ENCODE assay signal across 29 cellular contexts in the genomic region with DNA sequence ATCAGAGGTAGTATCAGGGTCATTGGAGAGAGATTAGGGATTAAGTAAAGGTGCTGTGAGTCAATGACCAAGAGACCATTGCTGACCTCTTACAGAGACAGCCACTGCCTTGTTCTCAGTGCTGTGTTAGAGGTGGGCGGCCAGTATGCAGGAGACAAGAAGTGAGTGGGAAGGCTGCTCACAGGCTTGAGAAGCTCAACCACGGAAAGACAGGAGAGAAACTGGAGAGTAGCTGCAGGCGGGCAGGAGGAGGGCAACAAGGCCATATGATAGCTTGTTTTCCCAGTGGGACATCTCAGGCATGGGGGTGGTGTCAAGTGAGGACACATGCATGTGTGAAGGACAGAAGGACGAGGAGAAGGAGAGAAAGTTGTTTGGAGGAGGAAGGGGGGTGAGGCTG.
"Had no signal": no experiment of that assay in that cellular context is flagged by ENCODE, and none has a peak within 500 bp of the region (broad histone marks: within the 10 kb centered on the region; RNA-seq: fewer than 3 reads in every experiment).

No MANE protein-coding gene starts in this region.

- H3K9me3 ChIP-seq: MG63, Peyer's patch, SJCRH30, SK-N-SH had no signal

- DNase-seq: activated CD4-positive, alpha-beta memory T cell treated with anti-CD3 and anti-CD28 coated beads, Interleukin-2, amount 10 ng/mL, durations not matched to agents 7 days and 5 days; activated CD4-positive, alpha-beta T cell treated with anti-CD3 and anti-CD28 coated beads for 36 hours; activated CD4-positive, alpha-beta T cell treated with anti-CD3 and anti-CD28 coated beads, Interleukin-2, amount 50 U/mL, for 1 hour; activated gamma-delta T cell treated with Interleukin-2 at 50 U/mL for 16 hours; activated naive CD4-positive, alpha-beta T cell treated with anti-CD3 and anti-CD28 coated beads, Interleukin-2, amount 10 ng/mL, durations not matched to agents 7 days and 5 days; activated naive CD8-positive, alpha-beta T cell treated with anti-CD3 and anti-CD28 coated beads for 36 hours; activated T-cell treated with anti-CD3 and anti-CD28 coated beads for 4 hours; activated T-cell treated with anti-CD3 and anti-CD28 coated beads, Interleukin-2, amount 50 U/mL, for 48 hours; anterior cingulate cortex; cerebellar nuclear complex; MG63; MV-4-11; NCI-H1092 treated with DMSO at 0.1 percent for 48 hours; NCI-H1417 treated with DMSO at 0.1 percent for 48 hours; NCI-H1694; NCI-H2029 treated with DMSO at 0.1 percent for 48 hours; NCI-H345; NCI-H510A treated with DMSO at 0.1 percent for 48 hours; NCI-H69; NK-92 treated with Interleukin-12 subunit alpha and Interleukin-12 subunit beta, amount 100 ng/mL, for 24 hours; Peyer's patch; Right ventricle myocardium superior; SJCRH30; SK-N-SH; T-helper 1 cell; WERI-Rb-1 had no signal

- H3K4me3 ChIP-seq: MG63, Peyer's patch, SJCRH30 had no signal

- H3K27me3 ChIP-seq: MG63, Peyer's patch, SJCRH30 had no signal

- H3K4me1 Mint-ChIP-seq: activated CD4-positive, alpha-beta memory T cell treated with anti-CD3 and anti-CD28 coated beads, Interleukin-2, amount 10 ng/mL, durations not matched to agents 7 days and 5 days; activated CD4-positive, alpha-beta T cell treated with anti-CD3 and anti-CD28 coated beads for 36 hours; activated naive CD4-positive, alpha-beta T cell treated with anti-CD3 and anti-CD28 coated beads, Interleukin-2, amount 10 ng/mL, durations not matched to agents 7 days and 5 days; activated naive CD8-positive, alpha-beta T cell treated with anti-CD3 and anti-CD28 coated beads for 36 hours had no signal

- H3K36me3 ChIP-seq: MG63, Peyer's patch, SJCRH30, WERI-Rb-1 had no signal

- H3K4me2 ChIP-seq: SK-N-SH had no signal

- H3K9me2 ChIP-seq: SK-N-SH had no signal

- H3K36me3 Mint-ChIP-seq: activated naive CD4-positive, alpha-beta T cell treated with anti-CD3 and anti-CD28 coated beads, Interleukin-2, amount 10 ng/mL, durations not matched to agents 7 days and 5 days; activated naive CD8-positive, alpha-beta T cell treated with anti-CD3 and anti-CD28 coated beads for 36 hours had no signal

- H3K9ac ChIP-seq: SK-N-SH had no signal

- H3K27ac ChIP-seq: Peyer's patch, RWPE1, SJCRH30, WERI-Rb-1 had no signal

- H3K9me3 Mint-ChIP-seq: activated CD4-positive, alpha-beta memory T cell treated with anti-CD3 and anti-CD28 coated beads, Interleukin-2, amount 10 ng/mL, durations not matched to agents 7 days and 5 days; activated naive CD4-positive, alpha-beta T cell treated with anti-CD3 and anti-CD28 coated beads, Interleukin-2, amount 10 ng/mL, durations not matched to agents 7 days and 5 days; activated naive CD8-positive, alpha-beta T cell treated with anti-CD3 and anti-CD28 coated beads for 36 hours; activated T-helper 2 cell treated with anti-CD3 and anti-CD28 coated beads, Interferon-gamma antibody, Interleukin-2, Interleukin-4, amounts not matched to agents 10 μg/mL and 5 μg/mL and 100 μg/mL, durations not matched to agents 14 hours and 24 hours and 36 hours had no signal

- H3K4me1 ChIP-seq: Peyer's patch, SJCRH30 had no signal

- FAIRE-seq: colon had no signal

- H3K27me3 Mint-ChIP-seq: activated CD4-positive, alpha-beta memory T cell treated with anti-CD3 and anti-CD28 coated beads, Interleukin-2, amount 10 ng/mL, durations not matched to agents 7 days and 5 days; activated CD4-positive, alpha-beta T cell treated with anti-CD3 and anti-CD28 coated beads for 36 hours; activated naive CD4-positive, alpha-beta T cell treated with anti-CD3 and anti-CD28 coated beads, Interleukin-2, amount 10 ng/mL, durations not matched to agents 7 days and 5 days; activated naive CD8-positive, alpha-beta T cell treated with anti-CD3 and anti-CD28 coated beads for 36 hours had no signal

- H3K4me3 Mint-ChIP-seq: activated CD4-positive, alpha-beta memory T cell treated with anti-CD3 and anti-CD28 coated beads, Interleukin-2, amount 10 ng/mL, durations not matched to agents 7 days and 5 days; activated CD4-positive, alpha-beta T cell treated with anti-CD3 and anti-CD28 coated beads for 36 hours; activated naive CD4-positive, alpha-beta T cell treated with anti-CD3 and anti-CD28 coated beads, Interleukin-2, amount 10 ng/mL, durations not matched to agents 7 days and 5 days; activated naive CD8-positive, alpha-beta T cell treated with anti-CD3 and anti-CD28 coated beads for 36 hours had no signal

- H3K27ac Mint-ChIP-seq: activated CD4-positive, alpha-beta memory T cell treated with anti-CD3 and anti-CD28 coated beads, Interleukin-2, amount 10 ng/mL, durations not matched to agents 7 days and 5 days; activated CD4-positive, alpha-beta T cell treated with anti-CD3 and anti-CD28 coated beads for 36 hours; activated naive CD4-positive, alpha-beta T cell treated with anti-CD3 and anti-CD28 coated beads, Interleukin-2, amount 10 ng/mL, durations not matched to agents 7 days and 5 days; activated naive CD8-positive, alpha-beta T cell treated with anti-CD3 and anti-CD28 coated beads for 36 hours; activated T-helper 2 cell treated with anti-CD3 and anti-CD28 coated beads, Interferon-gamma antibody, Interleukin-2, Interleukin-4, amounts not matched to agents 10 μg/mL and 5 μg/mL and 100 μg/mL, durations not matched to agents 14 hours and 24 hours and 36 hours had no signal

- ATAC-seq: activated CD4-positive, alpha-beta T cell treated with anti-CD3 and anti-CD28 coated beads for 36 hours had no signal
